ENCODE assay signal across 1 cellular context in the genomic region with DNA sequence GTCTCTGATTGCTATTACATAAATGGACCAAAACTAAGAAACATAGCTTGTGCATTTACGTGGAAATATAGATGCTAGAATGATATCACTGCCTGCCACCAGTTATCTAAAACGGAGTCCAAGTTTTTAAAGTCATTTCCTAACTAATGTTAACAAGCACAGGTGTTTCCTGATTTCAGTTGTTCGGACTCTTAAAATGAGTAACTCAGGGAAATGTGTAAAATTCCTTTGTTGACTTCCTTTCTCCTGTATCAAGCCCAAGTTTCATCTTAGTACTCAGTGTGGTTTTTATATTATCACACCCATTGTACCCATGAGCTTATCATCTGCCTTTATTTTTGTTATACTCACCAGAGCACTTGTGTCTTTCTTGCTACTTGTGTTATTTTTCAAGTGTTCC.
TF ChIP-seq lines count a peak whose summit lies in the region.

No MANE protein-coding gene starts in this region.

TF ChIP-seq in endothelial cell of umbilical vein, 7 proteins besides CTCF, POLR2A, EP300 and RAD21:
- TF ChIP-seq EZH2 (IDR thresholded peaks at IDR 0.05; ENCODE audit: borderline replicate concordance, low read depth, low read length, severe bottlenecking) (no peak), MYC (IDR thresholded peaks at IDR 0.05; ENCODE audit: low read depth, low read length) (no peak), POLR2AphosphoS5 (IDR thresholded peaks at IDR 0.05; ENCODE audit: insufficient read depth, low read depth, low read length) (peak; percentile 91), JUN (IDR thresholded peaks at IDR 0.05; ENCODE audit: borderline replicate concordance, insufficient read depth, insufficient read length, low read depth) (peak; percentile 88), FOS (IDR thresholded peaks at IDR 0.05; ENCODE audit: borderline replicate concordance, insufficient read depth, low read length) (peak; percentile 77), GATA2 (IDR thresholded peaks at IDR 0.05; ENCODE audit: insufficient read depth, insufficient read length, low read depth, low read length) (peak; percentile 85), MAX (IDR thresholded peaks at IDR 0.05; ENCODE audit: insufficient read depth, insufficient read length) (no peak)
